ENCODE assay signal across 14 cellular contexts in genomic region chr6:115441671-115442070, GRCh38.
"Had no signal": no experiment of that assay in that cellular context is flagged by ENCODE, and none has a peak within 500 bp of the region (broad histone marks: within the 10 kb centered on the region; RNA-seq: fewer than 3 reads in every experiment).

No MANE protein-coding gene starts in this region.

- H3K27me3 ChIP-seq: dorsolateral prefrontal cortex, heart left ventricle, right lobe of liver had no signal

- H3K4me1 ChIP-seq: heart left ventricle, lower lobe of right lung, prostate gland, right lobe of liver had no signal

- DNase-seq: activated CD4-positive, alpha-beta T cell treated with anti-CD3 and anti-CD28 coated beads, Interleukin-2, amount 50 U/mL, for 48 hours; activated naive CD4-positive, alpha-beta T cell treated with anti-CD3 and anti-CD28 coated beads for 36 hours; dorsolateral prefrontal cortex; endodermal cell; erythroblast; heart left ventricle; immature natural killer cell; lower lobe of right lung; right lobe of liver; stimulated activated CD4-positive, alpha-beta T cell treated with anti-CD3 and anti-CD28 coated beads, Interleukin-12 subunit alpha, Interleukin-12 subunit beta, amount 100 ng/mL, for 4 hours; stimulated activated CD4-positive, alpha-beta T cell treated with anti-CD3 and anti-CD28 coated beads, Interleukin-2, amount 100 ng/mL, for 24 hours; WERI-Rb-1 had no signal

- ATAC-seq: heart left ventricle; lower lobe of right lung; right lobe of liver; stimulated activated effector memory CD8-positive, alpha-beta T cell treated with anti-CD3 and anti-CD28 coated beads, Interleukin-12 subunit alpha, Interleukin-12 subunit beta, amount 100 ng/mL, for 72 hours had no signal

- H3K9me3 ChIP-seq: lower lobe of right lung, prostate gland, right lobe of liver had no signal

- H3K4me3 ChIP-seq: dorsolateral prefrontal cortex, heart left ventricle, lower lobe of right lung, prostate gland, right lobe of liver had no signal

- H3K27ac ChIP-seq: dorsolateral prefrontal cortex, heart left ventricle, lower lobe of right lung, prostate gland, right lobe of liver, WERI-Rb-1 had no signal

- H3K36me3 ChIP-seq: heart left ventricle, lower lobe of right lung, prostate gland, right lobe of liver, WERI-Rb-1 had no signal
